Comparison of ENCODE assay signal across 12 cellular contexts in the genomic region with DNA sequence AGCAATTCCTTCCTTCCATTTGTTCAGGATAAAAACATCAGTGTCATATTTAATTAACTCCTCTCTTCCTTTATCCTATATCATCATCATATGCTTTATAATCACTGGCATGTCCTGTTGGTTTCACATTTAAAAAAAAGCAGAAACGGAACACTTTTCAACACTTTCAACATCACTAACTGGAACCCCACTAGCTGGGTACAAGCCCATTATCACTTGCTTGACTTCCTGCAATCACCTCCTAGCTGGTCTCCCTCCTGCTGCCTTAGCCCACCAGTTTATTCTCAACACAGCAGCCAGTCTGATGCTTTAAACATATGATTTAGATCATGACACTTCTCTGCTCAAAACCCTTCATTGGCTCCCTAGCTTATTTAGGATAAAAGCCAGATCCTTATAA.
DNase-seq lines count a peak whose midpoint lies in the region; ATAC-seq and TF ChIP-seq lines count a peak whose summit lies in the region.
"Had no signal": no experiment of that assay in that cellular context is flagged by ENCODE, and none has a peak within 500 bp of the region (broad histone marks: within the 10 kb centered on the region; RNA-seq: fewer than 3 reads in every experiment).

No MANE protein-coding gene starts in this region.

- H3K27ac ChIP-seq in mammary epithelial cell (ENCODE audit: insufficient read depth, low read depth, low read length) = no peak overlapping the region
- H3K27ac ChIP-seq in heart left ventricle = peak overlapping the region in 1 of 12 donors; percentile 24
- H3K27ac ChIP-seq: coronary artery had no signal

- peak overlapping the region; percentile 34 for H3K4me3 ChIP-seq in GM06990 (replicated peaks; ENCODE audit: low read depth, low read length)
- no peak overlapping the region for H3K4me3 ChIP-seq in mammary epithelial cell (replicated peaks in 1 of 3; ENCODE audit: insufficient read depth in 1 of 3, low read depth in 2 of 3, low read length in 3 of 3)
- no peak overlapping the region for H3K4me3 ChIP-seq in heart left ventricle
- H3K4me3 ChIP-seq: coronary artery had no signal

- no peaks in the 10 kb centered on the region for H3K27me3 ChIP-seq in GM06990 (replicated peaks; ENCODE audit: control insufficient read depth, insufficient read depth, low read length)
- peaks cover 3% of the 10 kb centered on the region for H3K27me3 ChIP-seq in mammary epithelial cell (ENCODE audit: insufficient read depth, low read length)
- peaks cover 0 to 7% (median 0%) of the 10 kb centered on the region in 9 donors for H3K27me3 ChIP-seq in heart left ventricle

- no peak for TF ChIP-seq POLR2A in heart left ventricle (IDR thresholded peaks at IDR 0.05)

- ATAC-seq in GM19395 (IDR thresholded peaks at IDR 0.05; ENCODE audit: unreplicated experiment) (peak; percentile 57), HG02943 (IDR thresholded peaks at IDR 0.05; ENCODE audit: low read depth, unreplicated experiment) (peak; percentile 42), heart left ventricle (no peak)
- ATAC-seq: activated naive CD4-positive, alpha-beta T cell treated with anti-CD3 and anti-CD28 coated beads, Interleukin-2, amount 50 U/mL, for 72 hours had no signal

- no peaks in the 10 kb centered on the region for H3K9me3 ChIP-seq in mammary epithelial cell (replicated peaks; ENCODE audit: insufficient read depth, low read length)
- H3K9me3 ChIP-seq in heart left ventricle = no peaks in the 10 kb centered on the region

- in situ Hi-C loops in mammary epithelial cell (cut with MboI; ENCODE audit: low sequenced_read_pairs in 2 of 2) = no loop called here

- no peak overlapping the region for H3K9ac ChIP-seq in mammary epithelial cell (ENCODE audit: insufficient read depth, low read length)

- dilution Hi-C loops in mammary epithelial cell (cut with HindIII; ENCODE audit: low sequenced_read_pairs) = no loop called here

- peaks cover 11% of the 10 kb centered on the region for H3K4me1 ChIP-seq in mammary epithelial cell (ENCODE audit: insufficient read depth, low read length)
- peaks cover 0 to 11% (median 0%) of the 10 kb centered on the region in 12 donors for H3K4me1 ChIP-seq in heart left ventricle

- CTCF ChIA-PET in HEK293T (lab: Yijun Ruan, JAX) = no interaction called here
- CTCF ChIA-PET in mammary epithelial cell (lab: Charles Lee; ENCODE audit: low non-redundant PET) = no interaction called here

- WGBS in mammary epithelial cell (ENCODE audit: low coverage, missing lambda C conversion rate) = 92% methylated on average over 1 of the region's 1 CpG
- WGBS in heart left ventricle, 4 donors = 54 to 75% (median 56%) methylated on average over 1 of the region's 1 CpG

- no peaks in the 10 kb centered on the region for H4K20me1 ChIP-seq in mammary epithelial cell (ENCODE audit: insufficient read depth, low read length)

- H3K36me3 ChIP-seq in GM06990 (ENCODE audit: control insufficient read depth, insufficient read depth, low read length) (no peaks in the 10 kb centered on the region), mammary epithelial cell (ENCODE audit: insufficient read depth, low read length) (no peaks in the 10 kb centered on the region), heart left ventricle (no peaks in the 10 kb centered on the region)

- H3K79me2 ChIP-seq in mammary epithelial cell (ENCODE audit: insufficient read depth, low read length) = no peaks in the 10 kb centered on the region

- no TSS peak for BruUV-seq in mammary epithelial cell (replicated peaks; lab: Mats Ljungman, UMichigan)

- DNase-seq in GM06990 (ENCODE audit: extremely low read depth, insufficient read length) (peak; percentile 35), NOMO-1 treated with dmso at 0.1 percent for 144 hours (lab: John Stamatoyannopoulos, UW; ENCODE audit: unreplicated experiment) (peak; percentile 44), HEK293T (ENCODE audit: extremely low spot score) (no peak), mammary epithelial cell (no peak), NCI-H1694 treated with DMSO at 0.1 percent for 48 hours (lab: John Stamatoyannopoulos, UW) (no peak), heart left ventricle (no peak)
- DNase-seq: NCI-H2171 treated with DMSO at 0.1 percent for 48 hours, SHP77 had no signal

- no peak for TF ChIP-seq CTCF in GM06990 (IDR thresholded peaks at IDR 0.05; ENCODE audit: insufficient read depth, low read length, poor library complexity, severe bottlenecking)
- no peak for TF ChIP-seq CTCF in mammary epithelial cell (conservative IDR thresholded peaks at IDR 0.05 in 1 of 2, IDR thresholded peaks at IDR 0.05 in 1 of 2; ENCODE audit: extremely low read depth in 1 of 2, insufficient read depth in 1 of 2, low read depth in 1 of 2, low read length in 2 of 2)
- no peak for TF ChIP-seq CTCF in heart left ventricle (IDR thresholded peaks at IDR 0.05)

- intact Hi-C loops in mammary epithelial cell (cut with micrococcal nuclease) = no loop called here
- intact Hi-C loops in heart left ventricle (cut with DNase I) = no loop called here

- no peak overlapping the region for H3K4me2 ChIP-seq in mammary epithelial cell (ENCODE audit: insufficient read depth, low read depth, low read length)

- H2AFZ ChIP-seq in mammary epithelial cell (ENCODE audit: low read depth, low read length) = no peak overlapping the region

- POLR2A ChIA-PET in HEK293T (lab: Yijun Ruan, JAX) = no interaction called here

TF ChIP-seq in HEK293T, 16 proteins besides CTCF, POLR2A, EP300 and RAD21:
- no peak for TF ChIP-seq L3MBTL2 (conservative IDR thresholded peaks at IDR 0.05)
- no peak for TF ChIP-seq FOXM1 (IDR thresholded peaks at IDR 0.05; ENCODE audit: borderline replicate concordance)
- TF ChIP-seq SUZ12 (IDR thresholded peaks at IDR 0.05) = no peak
TF ChIP-seq in HEK293T: peak in this region for 0.

Comparison
In these comparisons a context has a peak if more than half of its experiments do, and no peak if none do; other contexts are left out.
1. DNase-seq: peak in GM06990 (single experiment) and NOMO-1 treated with dmso at 0.1 percent for 144 hours (single experiment); none in HEK293T (single experiment), mammary epithelial cell (single experiment), NCI-H1694 treated with DMSO at 0.1 percent for 48 hours (single experiment) and heart left ventricle (0 of 5).
2. ATAC-seq: peak in GM19395 (single experiment) and HG02943 (single experiment); none in heart left ventricle (0 of 4).